In the genomic region with DNA sequence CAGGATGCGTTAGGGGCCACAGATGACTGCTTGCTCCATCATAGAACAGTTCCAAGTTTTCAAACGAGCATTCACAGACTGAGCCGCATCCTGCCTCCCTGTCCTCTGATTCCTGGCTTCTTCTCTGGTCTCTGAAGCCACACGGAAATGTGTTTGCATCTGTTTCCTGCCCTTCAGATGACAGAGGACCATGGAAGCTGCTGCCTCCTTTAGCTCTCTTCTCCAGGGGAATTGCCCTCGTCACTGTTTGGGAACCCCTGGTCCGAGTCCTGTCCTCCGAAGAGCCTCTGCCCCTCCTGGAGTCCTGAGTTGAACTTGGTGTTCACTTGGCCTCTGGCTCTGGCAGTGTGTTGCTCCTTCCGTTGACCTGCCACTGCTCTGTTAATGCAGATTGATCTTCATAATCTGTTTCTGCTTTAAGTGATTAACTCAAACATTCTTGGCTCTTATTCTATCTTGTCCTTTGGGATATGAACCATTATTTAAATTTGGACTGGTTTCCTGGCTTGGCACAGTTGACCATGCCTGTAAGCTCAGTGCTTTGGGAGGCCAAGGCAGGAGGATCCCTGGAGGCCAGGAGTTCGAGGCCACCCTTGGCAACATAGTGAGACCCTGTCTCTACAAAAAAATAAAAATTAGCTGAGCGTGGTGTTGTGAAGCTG, we compare ENCODE assay signal across 18 cellular contexts.
DNase-seq lines count a peak whose midpoint lies in the region; TF ChIP-seq lines count a peak whose summit lies in the region.
"Had no signal": no experiment of that assay in that cellular context is flagged by ENCODE, and none has a peak within 500 bp of the region (broad histone marks: within the 10 kb centered on the region; RNA-seq: fewer than 3 reads in every experiment).

No MANE protein-coding gene starts in this region.

- peak in 1 of 2 donors; percentile 9 for TF ChIP-seq RAD21 in liver (IDR thresholded peaks at IDR 0.05)

- no peak overlapping the region for H3K27ac Mint-ChIP-seq in mesothelial cell of epicardium
- H3K27ac Mint-ChIP-seq: nephron progenitor cell had no signal

- peaks cover 24% of the 10 kb centered on the region for H3K4me1 Mint-ChIP-seq in mesothelial cell of epicardium

- no peak for DNase-seq in RWPE1 (ENCODE audit: low spot score)
- no peak for DNase-seq in esophagus squamous epithelium (lab: John Stamatoyannopoulos, UW)
- no peak for DNase-seq in effector CD4-positive, alpha-beta T cell
- DNase-seq in breast epithelium (ENCODE audit: low spot score in 2 of 2) = no peak
- no peak for DNase-seq in activated effector memory CD4-positive, alpha-beta T cell treated with Interleukin-2 at 50 U/mL for 16 hours
- DNase-seq in mesothelial cell of epicardium (ENCODE audit: low spot score in 2 of 2, unreplicated experiment in 2 of 2) = no peak
- DNase-seq: activated CD4-positive, alpha-beta T cell treated with anti-CD3 and anti-CD28 coated beads, Interleukin-2, amount 50 U/mL, for 1 hour; activated T-cell treated with anti-CD3 and anti-CD28 coated beads, Interleukin-2, amount 50 U/mL, for 1 hour; hypothalamus; NCI-H1930; NCI-H510A treated with DMSO at 0.1 percent for 48 hours; nephron progenitor cell; SJCRH30; stimulated activated CD4-positive, alpha-beta T cell treated with anti-CD3 and anti-CD28 coated beads, Interleukin-4, amount 100 ng/mL, for 24 hours; T1000 had no signal

- H3K9ac ChIP-seq in liver (ENCODE audit: low read depth in 1 of 2, low read length in 2 of 2) (no peak overlapping the region), skeletal muscle tissue (ENCODE audit: low read depth in 1 of 3, low read length in 3 of 3) (no peak overlapping the region)

- H3K4me1 ChIP-seq in esophagus squamous epithelium (peaks cover 0 to 17% (median 9%) of the 10 kb centered on the region in 3 donors), liver (ENCODE audit: control insufficient read depth in 4 of 4, insufficient read depth in 4 of 4, low read length in 3 of 4) (peaks cover 0 to 3% (median 0%) of the 10 kb centered on the region in 4 donors), skeletal muscle tissue (ENCODE audit: control insufficient read depth in 3 of 3, insufficient read depth in 3 of 3, low read length in 3 of 3) (peaks cover 4 to 7% (median 7%) of the 10 kb centered on the region in 3 donors), breast epithelium (no peaks in the 10 kb centered on the region)
- H3K4me1 ChIP-seq: SJCRH30 had no signal

- H3K9me3 ChIP-seq in esophagus squamous epithelium = no peaks in the 10 kb centered on the region
- H3K9me3 ChIP-seq in liver (ENCODE audit: control insufficient read depth in 4 of 4, low read length in 3 of 4) = no peaks in the 10 kb centered on the region
- no peaks in the 10 kb centered on the region for H3K9me3 ChIP-seq in skeletal muscle tissue (ENCODE audit: control insufficient read depth in 3 of 3, low read length in 3 of 3)
- no peaks in the 10 kb centered on the region for H3K9me3 ChIP-seq in breast epithelium
- H3K9me3 ChIP-seq: SJCRH30 had no signal

- H3K4me3 Mint-ChIP-seq in mesothelial cell of epicardium = no peak overlapping the region
- H3K4me3 Mint-ChIP-seq: nephron progenitor cell had no signal

- 0 out of 2 replicates have a peak overlapping the region, but pooled peaks have one; percentile 1 for H3K27ac ChIP-seq in RWPE1
- H3K27ac ChIP-seq in esophagus squamous epithelium = peak overlapping the region in 3 of 4 donors; percentile 44 to 70 (median 56)
- H3K27ac ChIP-seq in liver (ENCODE audit: low read depth in 1 of 2, low read length in 2 of 2) = peak overlapping the region; percentile 55 to 65
- peak overlapping the region; percentile 8 for H3K27ac ChIP-seq in skeletal muscle tissue (ENCODE audit: low read depth, low read length)
- H3K27ac ChIP-seq in breast epithelium = peak overlapping the region in 1 of 2 donors; percentile 59
- H3K27ac ChIP-seq: epithelial cell of prostate, SJCRH30 had no signal

- H3K36me3 ChIP-seq in esophagus squamous epithelium (peaks cover 0 to 34% (median 12%) of the 10 kb centered on the region in 3 donors), liver (ENCODE audit: control insufficient read depth in 4 of 4, insufficient read depth in 3 of 4, low read depth in 1 of 4, low read length in 3 of 4) (peaks cover 3 to 31% (median 12%) of the 10 kb centered on the region in 4 donors), skeletal muscle tissue (ENCODE audit: control insufficient read depth in 3 of 3, insufficient read depth in 3 of 3, low read length in 3 of 3) (peaks cover 15 to 30% (median 29%) of the 10 kb centered on the region in 3 donors), breast epithelium (no peaks in the 10 kb centered on the region)

- no peak for TF ChIP-seq POLR2A in esophagus squamous epithelium (IDR thresholded peaks at IDR 0.05)
- TF ChIP-seq POLR2A in breast epithelium (IDR thresholded peaks at IDR 0.05) = no peak

- no peaks in the 10 kb centered on the region for H3K27me3 ChIP-seq in esophagus squamous epithelium
- no peaks in the 10 kb centered on the region for H3K27me3 ChIP-seq in liver (ENCODE audit: control insufficient read depth in 4 of 4, insufficient read depth in 4 of 4, low read length in 3 of 4)
- H3K27me3 ChIP-seq in skeletal muscle tissue (ENCODE audit: control insufficient read depth in 3 of 3, insufficient read depth in 3 of 3, low read length in 3 of 3) = no peaks in the 10 kb centered on the region
- H3K27me3 ChIP-seq in breast epithelium = no peaks in the 10 kb centered on the region
- H3K27me3 ChIP-seq: SJCRH30 had no signal

- POLR2A ChIA-PET in RWPE1 (lab: Yijun Ruan, JAX; ENCODE audit: low non-redundant PET) = no interaction called here

- 48 to 65% methylated on average over 9 to 10 of the region's 10 CpGs for WGBS in esophagus squamous epithelium, 2 donors
- 78% methylated on average over 10 of the region's 10 CpGs for WGBS in liver

- H3K9me3 Mint-ChIP-seq in mesothelial cell of epicardium = no peaks in the 10 kb centered on the region
- H3K9me3 Mint-ChIP-seq: nephron progenitor cell had no signal

- CTCF ChIA-PET in RWPE1 (lab: Yijun Ruan, JAX) = interaction anchor here (0.7 kb wide), 1 partner anchor 623 kb away, joined by 4 read pairs; no protein-coding TSS in a partner anchor

- intact Hi-C loops in esophagus squamous epithelium (cut with DNase I) (no loop called here), breast epithelium (cut with DNase I; ENCODE audit: low total_unique reads) (no loop called here)

- H3K36me3 Mint-ChIP-seq in mesothelial cell of epicardium = peaks cover 21% of the 10 kb centered on the region

- TF ChIP-seq CTCF in RWPE1 (conservative IDR thresholded peaks at IDR 0.05; ENCODE audit: low read depth) (no peak), esophagus squamous epithelium (IDR thresholded peaks at IDR 0.05) (no peak), liver (IDR thresholded peaks at IDR 0.05; ENCODE audit: low read depth, low read length, missing input control) (no peak), breast epithelium (IDR thresholded peaks at IDR 0.05) (no peak), mesothelial cell of epicardium (IDR thresholded peaks at IDR 0.05; ENCODE audit: unreplicated experiment) (no peak)

- no peaks in the 10 kb centered on the region for H3K27me3 Mint-ChIP-seq in mesothelial cell of epicardium (ENCODE audit: low read depth)

- H3K4me3 ChIP-seq in esophagus squamous epithelium (no peak overlapping the region), liver (ENCODE audit: low read depth in 1 of 3, low read length in 3 of 3) (no peak overlapping the region), skeletal muscle tissue (ENCODE audit: low read length in 3 of 3) (peak overlapping the region in 1 of 3 donors; percentile 16), breast epithelium (no peak overlapping the region)
- H3K4me3 ChIP-seq: SJCRH30 had no signal

TF ChIP-seq in liver, 16 proteins besides CTCF, POLR2A, EP300 and RAD21 (continues in another document):
- TF ChIP-seq NR2F2 (IDR thresholded peaks at IDR 0.05) (peak; percentile 95), HNF4G (IDR thresholded peaks at IDR 0.05) (no peak), HNF4A (conservative IDR thresholded peaks at IDR 0.05) (no peak), ATF3 (IDR thresholded peaks at IDR 0.05) (no peak), EGR1 (IDR thresholded peaks at IDR 0.05; ENCODE audit: low read depth in 2 of 2) (no peak), REST (IDR thresholded peaks at IDR 0.05) (no peak), JUND (IDR thresholded peaks at IDR 0.05) (no peak), GABPA (IDR thresholded peaks at IDR 0.05 in 1 of 2, conservative IDR thresholded peaks at IDR 0.05 in 1 of 2) (no peak), TAF1 (conservative IDR thresholded peaks at IDR 0.05) (no peak)
